Comparison of ENCODE assay signal across 1 cellular context in genomic region chr16:84569382-84569987, GRCh38.
TF ChIP-seq lines count a peak whose summit lies in the region.

No MANE protein-coding gene starts in this region.

TF ChIP-seq in GM12878, 131 proteins besides CTCF, POLR2A, EP300 and RAD21:
- no peak for TF ChIP-seq ATF3 (IDR thresholded peaks at IDR 0.05; ENCODE audit: borderline replicate concordance, extremely low read depth, low read depth, low read length)
- TF ChIP-seq IKZF1 (conservative IDR thresholded peaks at IDR 0.05): 0 out of 2 replicates have a peak, but pooled peaks have one; percentile 11
- TF ChIP-seq SPI1 (IDR thresholded peaks at IDR 0.05; ENCODE audit: borderline replicate concordance, insufficient read depth, low read depth, low read length): peak; percentile 56; the same call in 1 of the 2 replicates
